Comparison of ENCODE assay signal across 14 cellular contexts in genomic region chr7:102473271-102473991, GRCh38. TPM values are rescaled to one million over a fixed set of nuclear protein-coding genes. Genes with fewer than 3 reads are reported as not detected.
DNase-seq lines count a peak whose midpoint lies in the region; ATAC-seq, FAIRE-seq and TF ChIP-seq lines count a peak whose summit lies in the region.
"Had no signal": no experiment of that assay in that cellular context is flagged by ENCODE, and none has a peak within 500 bp of the region (broad histone marks: within the 10 kb centered on the region; RNA-seq: fewer than 3 reads in every experiment).

No MANE protein-coding gene starts in this region.

- no peaks in the 10 kb centered on the region for H3K9me3 ChIP-seq in heart left ventricle
- H3K9me3 ChIP-seq in left ventricle myocardium inferior (replicated peaks), result no peaks in the 10 kb centered on the region
- H3K9me3 ChIP-seq in K562 (replicated peaks; ENCODE audit: control insufficient read depth, insufficient read depth, low read depth, low read length), result no peaks in the 10 kb centered on the region

- no peak for TF ChIP-seq RAD21 in K562 (CRISPR knock-in tag; conservative IDR thresholded peaks at IDR 0.05 in 1 of 2, IDR thresholded peaks at IDR 0.05 in 1 of 2)

- H3K4me2 ChIP-seq in K562 (ENCODE audit: insufficient read depth, low read length), result no peak overlapping the region

- no peak overlapping the region for H2AFZ ChIP-seq in K562 (ENCODE audit: low read depth, low read length)

- no peak for TF ChIP-seq EP300 in K562 (IDR thresholded peaks at IDR 0.05; ENCODE audit: low read length)

- H3K79me2 ChIP-seq in K562 (ENCODE audit: control insufficient read depth, insufficient read depth, low read length), result no peaks in the 10 kb centered on the region; the same call in 2 of the 3 replicates

- H3K27me3 ChIP-seq in heart left ventricle, result no peaks in the 10 kb centered on the region
- no peaks in the 10 kb centered on the region for H3K27me3 ChIP-seq in left ventricle myocardium inferior (ENCODE audit: low read depth)
- no peaks in the 10 kb centered on the region for H3K27me3 ChIP-seq in K562 (ENCODE audit: control insufficient read depth in 2 of 2, insufficient read depth in 2 of 2, low read length in 2 of 2)

- H3K9me1 ChIP-seq in K562 (ENCODE audit: control insufficient read depth, insufficient read depth, low read length), result no peaks in the 10 kb centered on the region

- H3K9ac ChIP-seq in K562 (ENCODE audit: insufficient read depth in 1 of 2, low read depth in 2 of 2, low read length in 2 of 2), result peak overlapping the region in 1 of 2 experiments; percentile 68; a peak in 2 of 4 replicates

- peaks cover 0 to 3% (median 0%) of the 10 kb centered on the region in 12 donors for H3K4me1 ChIP-seq in heart left ventricle
- H3K4me1 ChIP-seq in left ventricle myocardium inferior, result peaks cover 4% of the 10 kb centered on the region
- H3K4me1 ChIP-seq in K562 (replicated peaks in 1 of 2; ENCODE audit: control insufficient read depth in 2 of 2, insufficient read depth in 2 of 2, low read length in 2 of 2), result peaks cover 0 to 36% of the 10 kb centered on the region in 2 experiments; a peak in 3 of 5 replicates

- intact Hi-C loops in heart left ventricle (cut with DNase I) (no loop called here), left ventricle myocardium inferior (cut with micrococcal nuclease) (no loop called here), K562 (cut with micrococcal nuclease) (no loop called here)

- BruUV-seq in K562 (replicated peaks; lab: Mats Ljungman, UMichigan), result TSS peak; percentile 16

- CTCF ChIA-PET in K562 (lab: Yijun Ruan, JAX; ENCODE audit: low intra/inter-chr PET ratio), result no interaction called here

- TF ChIP-seq CTCF in heart left ventricle (IDR thresholded peaks at IDR 0.05) (no peak), left ventricle myocardium inferior (IDR thresholded peaks at IDR 0.05; ENCODE audit: borderline replicate concordance) (no peak), K562 (IDR thresholded peaks at IDR 0.05 in 2 of 3, conservative IDR thresholded peaks at IDR 0.05 in 1 of 3; ENCODE audit: insufficient read depth in 2 of 3, low read depth in 1 of 3, low read length in 3 of 3) (no peak)

- POLR2A ChIA-PET in K562 (lab: Yijun Ruan, JAX), result interaction anchor here (0.6 to 1.6 kb wide), 2 partner anchors 9 to 174 kb away, joined by 3 to 4 read pairs; partner anchors contain the start of gene ALKBH4

- H4K20me1 ChIP-seq in K562 (replicated peaks; ENCODE audit: control insufficient read depth, insufficient read depth, low read length), result peaks cover 3% of the 10 kb centered on the region; the same call in 1 of the 2 replicates

- H3K36me3 ChIP-seq in heart left ventricle, result peaks cover 0 to 43% (median 28%) of the 10 kb centered on the region in 9 donors
- H3K36me3 ChIP-seq in left ventricle myocardium inferior, result peaks cover 27% of the 10 kb centered on the region
- peaks cover 51% of the 10 kb centered on the region; the same call in 2 of the 3 replicates for H3K36me3 ChIP-seq in K562 (ENCODE audit: control insufficient read depth, insufficient read depth, low read length)

- no peak overlapping the region for H3K27ac ChIP-seq in heart left ventricle
- H3K27ac ChIP-seq in left ventricle myocardium inferior (replicated peaks), result no peak overlapping the region
- H3K27ac ChIP-seq in K562 (ENCODE audit: extremely low read depth, low read depth, low read length), result no peak overlapping the region
- H3K27ac ChIP-seq in temporal lobe (ENCODE audit: low read depth, low read length), result peak overlapping the region; percentile 4
- H3K27ac ChIP-seq: HL-60 had no signal

- 81 to 85% (median 85%) methylated on average over 22 to 23 of the region's 23 CpGs for WGBS in heart left ventricle, 4 donors
- 84% methylated on average over 22 of the region's 23 CpGs for WGBS in K562 (ENCODE audit: insufficient coverage, low coverage, missing lambda C conversion rate)

- TF ChIP-seq POLR2A in heart left ventricle (IDR thresholded peaks at IDR 0.05) (no peak), K562 (conservative IDR thresholded peaks at IDR 0.05) (peak; percentile 43)

- H3K4me3 ChIP-seq in heart left ventricle, result no peak overlapping the region
- H3K4me3 ChIP-seq in left ventricle myocardium inferior, result no peak overlapping the region
- H3K4me3 ChIP-seq in K562, result no peak overlapping the region

- no peak for ATAC-seq in heart left ventricle
- no peak for ATAC-seq in K562
- no peak for ATAC-seq in HG02938 (IDR thresholded peaks at IDR 0.05; ENCODE audit: unreplicated experiment)

- DNase-seq in heart left ventricle, result peak; percentile 3 to 55 (median 12)
- DNase-seq in left ventricle myocardium inferior, result no peak
- no peak for DNase-seq in K562 (ENCODE audit: extremely low read depth in 1 of 4, low spot score in 3 of 4)
- DNase-seq in medulla oblongata (ENCODE audit: extremely low spot score), result peak; percentile 41
- no peak for DNase-seq in NCI-H2171 treated with DMSO at 0.1 percent for 48 hours (lab: John Stamatoyannopoulos, UW)
- DNase-seq in RKO (ENCODE audit: low spot score), result no peak
- DNase-seq: islet precursor cell; Kasumi-1; NCI-H1436; NCI-H345; stimulated activated CD4-positive, alpha-beta T cell treated with anti-CD3 and anti-CD28 coated beads, Interleukin-1b, Interleukin-23, amount 100 ng/mL, for 48 hours had no signal

- FAIRE-seq in K562 (lab: Jason Lieb, UNC), result no peak

- in situ Hi-C loops in K562 (cut with MboI), result loop anchor here (25.0 kb wide), 2 partner anchors 89 to 189 kb away; partner anchors contain the start of genes POLR2J2, POLR2J3, SPDYE2 and SPDYE2B

RNA-seq across cellular contexts. Expression of gene POLR2J, which starts 5.3 kb away (rescaled TPM):
- total RNA-seq in heart left ventricle, result 10 to 100 TPM; 34.4 to 72.9 (median 47.4) TPM
- polyA plus RNA-seq in heart left ventricle, result 100 to 1,000 TPM in 1 of 2 donors, 10 to 100 TPM in 1; 86.3 to 227 TPM
- total RNA-seq in left ventricle myocardium inferior, result 55.8 TPM
- total RNA-seq in K562 (2011; cell fraction: chromatin; rRNA removed; ENCODE audit: low replicate concordance), result 11.0 and 31.6 TPM in 2 replicates
- 83.9 and 98.7 TPM in 2 replicates for total RNA-seq in K562 (2011; cell fraction: nucleolus; rRNA removed)
- total RNA-seq in K562 (2011; cell fraction: nucleoplasm; rRNA removed), result 48.7 and 61.8 TPM in 2 replicates
- total RNA-seq in K562 (2014; rRNA removed), result 132 and 160 TPM in 2 replicates
- 70.3 and 80.8 TPM in 2 replicates for total RNA-seq in K562 (2014; rRNA removed; fragmentation: Illumina TruSeq; extraction: Trizol)
- total RNA-seq in K562 (2015; rRNA removed; fragmentation: Illumina TruSeq; extraction: Trizol), result 141 TPM in 2 replicates
- total RNA-seq in K562 (2021), result 97.8 and 104 TPM in 2 replicates
- polyA plus RNA-seq in K562 (2011; rRNA removed), result 84.6 and 113 TPM in 2 replicates
- 138 and 266 TPM in 2 replicates for polyA plus RNA-seq in K562 (2011; cell fraction: cytosol; rRNA removed)
- polyA plus RNA-seq in K562 (2011; cell fraction: nucleus; rRNA removed), result 45.6 and 63.7 TPM in 2 replicates
- 130 and 185 TPM in 2 replicates for polyA plus RNA-seq in K562 (2012)
- 220 and 231 TPM in 2 replicates for polyA plus RNA-seq in K562 (2014; fragmentation: Illumina TruSeq; extraction: Trizol)
- 10 to 100 TPM; 32.3 to 85.8 TPM for polyA plus RNA-seq in K562 (2014; fragmentation: Nextera tagmentation; extraction: Ambion mirVana)
- 175 and 180 TPM in 2 replicates for polyA plus RNA-seq in K562 (2014; rRNA removed)
- polyA minus RNA-seq in K562 (2011; rRNA and poly(A)+ RNA removed), result 17.4 and 27.2 TPM in 2 replicates
- 16.4 and 17.5 TPM in 2 replicates for polyA minus RNA-seq in K562 (2011; cell fraction: cytosol; rRNA and poly(A)+ RNA removed)
- 51.5 and 65.8 TPM in 2 replicates for polyA minus RNA-seq in K562 (2011; cell fraction: nucleus; rRNA and poly(A)+ RNA removed)
- 7.9 TPM for total RNA-seq in temporal lobe

RNA-seq across cellular contexts. Expression of gene LRWD1, which starts 8.6 kb away (rescaled TPM):
- total RNA-seq in heart left ventricle (10 to 100 TPM in 4 of 9 donors, 1 to 10 TPM in 5; 7.6 to 24.9 (median 9.7) TPM), left ventricle myocardium inferior (11.2 TPM), K562 (2014; rRNA removed) (51.2 and 62.4 TPM in 2 replicates), K562 (2014; rRNA removed; fragmentation: Illumina TruSeq; extraction: Trizol) (14.1 and 21.3 TPM in 2 replicates), K562 (2015; rRNA removed; fragmentation: Illumina TruSeq; extraction: Trizol) (38.3 and 38.5 TPM in 2 replicates), K562 (2021) (64.7 and 66.0 TPM in 2 replicates), temporal lobe (48.4 TPM)
- polyA plus RNA-seq in heart left ventricle (10 to 100 TPM in 1 of 2 donors, 1 to 10 TPM in 1; 4.7 to 26.4 TPM), K562 (2011; rRNA removed) (25.8 and 28.5 TPM in 2 replicates), K562 (2014; fragmentation: Illumina TruSeq; extraction: Trizol) (33.2 and 52.4 TPM in 2 replicates), K562 (2014; fragmentation: Nextera tagmentation; extraction: Ambion mirVana) (under 1 TPM; 0.61 to 0.78 TPM), K562 (2014; rRNA removed) (64.8 and 65.7 TPM in 2 replicates)
- total RNA-seq in K562 (2011; cell fraction: chromatin; rRNA removed; ENCODE audit: low replicate concordance), result 20.9 and 70.7 TPM in 2 replicates
- 74.0 and 78.4 TPM in 2 replicates for total RNA-seq in K562 (2011; cell fraction: nucleolus; rRNA removed)
- 23.7 and 31.9 TPM in 2 replicates for total RNA-seq in K562 (2011; cell fraction: nucleoplasm; rRNA removed)
- polyA plus RNA-seq in K562 (2011; cell fraction: cytosol; rRNA removed), result 21.8 and 77.0 TPM in 2 replicates
- 35.4 and 76.1 TPM in 2 replicates for polyA plus RNA-seq in K562 (2011; cell fraction: nucleus; rRNA removed)
- polyA plus RNA-seq in K562 (2012), result 42.1 and 48.6 TPM in 2 replicates
- 11.1 and 23.2 TPM in 2 replicates for polyA minus RNA-seq in K562 (2011; rRNA and poly(A)+ RNA removed)
- 28.3 and 46.6 TPM in 2 replicates for polyA minus RNA-seq in K562 (2011; cell fraction: cytosol; rRNA and poly(A)+ RNA removed)
- polyA minus RNA-seq in K562 (2011; cell fraction: nucleus; rRNA and poly(A)+ RNA removed), result 19.7 and 29.1 TPM in 2 replicates

RNA-seq across cellular contexts. Expression of gene ALKBH4, which starts 8.8 kb away (rescaled TPM):
- total RNA-seq in heart left ventricle, result 10 to 100 TPM in 2 of 9 donors, 1 to 10 TPM in 7; 4.9 to 19.4 (median 6.5) TPM
- polyA plus RNA-seq in heart left ventricle, result 1 to 10 TPM; 6.8 to 7.9 TPM
- 6.0 TPM for total RNA-seq in left ventricle myocardium inferior
- 4.3 and 16.0 TPM in 2 replicates for total RNA-seq in K562 (2011; cell fraction: chromatin; rRNA removed; ENCODE audit: low replicate concordance)
- total RNA-seq in K562 (2011; cell fraction: nucleolus; rRNA removed), result 9.1 and 10.8 TPM in 2 replicates
- 6.9 and 7.2 TPM in 2 replicates for total RNA-seq in K562 (2011; cell fraction: nucleoplasm; rRNA removed)
- 21.4 and 41.5 TPM in 2 replicates for total RNA-seq in K562 (2014; rRNA removed)
- 5.7 and 7.2 TPM in 2 replicates for total RNA-seq in K562 (2014; rRNA removed; fragmentation: Illumina TruSeq; extraction: Trizol)
- total RNA-seq in K562 (2015; rRNA removed; fragmentation: Illumina TruSeq; extraction: Trizol), result 13.5 and 15.2 TPM in 2 replicates
- 18.5 and 19.6 TPM in 2 replicates for total RNA-seq in K562 (2021)
- 4.6 and 4.7 TPM in 2 replicates for polyA plus RNA-seq in K562 (2011; rRNA removed)
- polyA plus RNA-seq in K562 (2011; cell fraction: cytosol; rRNA removed), result 6.4 and 21.6 TPM in 2 replicates
- polyA plus RNA-seq in K562 (2011; cell fraction: nucleus; rRNA removed), result 3.5 and 6.3 TPM in 2 replicates
- 10.7 and 13.3 TPM in 2 replicates for polyA plus RNA-seq in K562 (2012)
- 7.1 and 10.0 TPM in 2 replicates for polyA plus RNA-seq in K562 (2014; fragmentation: Illumina TruSeq; extraction: Trizol)
- 10 to 100 TPM in 1 of 2 experiments, 1 to 10 TPM in 1; 6.7 to 11.8 TPM for polyA plus RNA-seq in K562 (2014; fragmentation: Nextera tagmentation; extraction: Ambion mirVana)
- 13.8 and 18.1 TPM in 2 replicates for polyA plus RNA-seq in K562 (2014; rRNA removed)
- polyA minus RNA-seq in K562 (2011; rRNA and poly(A)+ RNA removed), result 1.5 and 2.0 TPM in 2 replicates
- 3.6 and 6.6 TPM in 2 replicates for polyA minus RNA-seq in K562 (2011; cell fraction: cytosol; rRNA and poly(A)+ RNA removed)
- polyA minus RNA-seq in K562 (2011; cell fraction: nucleus; rRNA and poly(A)+ RNA removed), result 3.4 and 3.9 TPM in 2 replicates
- 11.3 TPM for total RNA-seq in temporal lobe

RNA-seq across cellular contexts. Expression of gene ORAI2, which starts 40.1 kb away (rescaled TPM):
- 10 to 100 TPM in 2 of 9 donors, 1 to 10 TPM in 7; 1.9 to 22.0 (median 4.8) TPM for total RNA-seq in heart left ventricle
- polyA plus RNA-seq in heart left ventricle, result 10 to 100 TPM in 1 of 2 donors, 1 to 10 TPM in 1; 1.1 to 10.6 TPM
- 2.6 TPM for total RNA-seq in left ventricle myocardium inferior
- 18.4 and 52.2 TPM in 2 replicates for total RNA-seq in K562 (2011; cell fraction: chromatin; rRNA removed; ENCODE audit: low replicate concordance)
- total RNA-seq in K562 (2011; cell fraction: nucleolus; rRNA removed), result 30.3 and 37.7 TPM in 2 replicates
- total RNA-seq in K562 (2011; cell fraction: nucleoplasm; rRNA removed), result 25.7 and 31.2 TPM in 2 replicates
- total RNA-seq in K562 (2014; rRNA removed), result 18.3 and 23.1 TPM in 2 replicates
- 4.0 and 4.1 TPM in 2 replicates for total RNA-seq in K562 (2014; rRNA removed; fragmentation: Illumina TruSeq; extraction: Trizol)
- total RNA-seq in K562 (2015; rRNA removed; fragmentation: Illumina TruSeq; extraction: Trizol), result 9.0 and 9.2 TPM in 2 replicates
- 23.5 and 27.7 TPM in 2 replicates for total RNA-seq in K562 (2021)
- 14.3 and 16.0 TPM in 2 replicates for polyA plus RNA-seq in K562 (2011; rRNA removed)
- polyA plus RNA-seq in K562 (2011; cell fraction: cytosol; rRNA removed), result 32.8 and 91.3 TPM in 2 replicates
- polyA plus RNA-seq in K562 (2011; cell fraction: nucleus; rRNA removed), result 5.5 and 11.5 TPM in 2 replicates
- 34.3 and 36.5 TPM in 2 replicates for polyA plus RNA-seq in K562 (2012)
- 7.7 and 18.6 TPM in 2 replicates for polyA plus RNA-seq in K562 (2014; fragmentation: Illumina TruSeq; extraction: Trizol)
- polyA plus RNA-seq in K562 (2014; fragmentation: Nextera tagmentation; extraction: Ambion mirVana), result 1 to 10 TPM; 1.1 to 2.0 TPM
- 16.7 and 18.9 TPM in 2 replicates for polyA plus RNA-seq in K562 (2014; rRNA removed)
- polyA minus RNA-seq in K562 (2011; rRNA and poly(A)+ RNA removed), result 11.4 and 21.4 TPM in 2 replicates
- polyA minus RNA-seq in K562 (2011; cell fraction: cytosol; rRNA and poly(A)+ RNA removed), result 35.3 and 38.1 TPM in 2 replicates
- polyA minus RNA-seq in K562 (2011; cell fraction: nucleus; rRNA and poly(A)+ RNA removed), result 4.0 and 4.6 TPM in 2 replicates
- total RNA-seq in temporal lobe, result 23.6 TPM

RNA-seq across cellular contexts. Expression of gene RASA4B, which starts 44.1 kb away (rescaled TPM):
- total RNA-seq in heart left ventricle (10 to 100 TPM in 2 of 9 donors, 1 to 10 TPM in 7; 3.3 to 28.1 (median 7.1) TPM), left ventricle myocardium inferior (5.7 TPM), K562 (2014; rRNA removed) (0.73 and 1.8 TPM in 2 replicates), K562 (2014; rRNA removed; fragmentation: Illumina TruSeq; extraction: Trizol) (0.19 and 0.69 TPM in 2 replicates), K562 (2015; rRNA removed; fragmentation: Illumina TruSeq; extraction: Trizol) (0.94 and 1.4 TPM in 2 replicates), K562 (2021) (2.9 and 3.5 TPM in 2 replicates), temporal lobe (7.1 TPM)
- polyA plus RNA-seq in heart left ventricle (1 to 10 TPM; 2.7 to 3.2 TPM), K562 (2011; rRNA removed) (1.5 and 3.3 TPM in 2 replicates), K562 (2014; fragmentation: Illumina TruSeq; extraction: Trizol) (1.5 and 2.6 TPM in 2 replicates), K562 (2014; fragmentation: Nextera tagmentation; extraction: Ambion mirVana) (under 1 TPM in 1 of 2 experiments, not detected in 1; 0.01 TPM), K562 (2014; rRNA removed) (2.4 and 2.5 TPM in 2 replicates)
- total RNA-seq in K562 (2011; cell fraction: chromatin; rRNA removed; ENCODE audit: low replicate concordance), result 12.1 and 23.0 TPM in 2 replicates
- total RNA-seq in K562 (2011; cell fraction: nucleolus; rRNA removed), result 8.4 and 13.2 TPM in 2 replicates
- total RNA-seq in K562 (2011; cell fraction: nucleoplasm; rRNA removed), result 11.2 and 14.5 TPM in 2 replicates
- 2.1 and 2.8 TPM in 2 replicates for polyA plus RNA-seq in K562 (2011; cell fraction: cytosol; rRNA removed)
- polyA plus RNA-seq in K562 (2011; cell fraction: nucleus; rRNA removed), result 13.0 and 14.1 TPM in 2 replicates
- polyA plus RNA-seq in K562 (2012), result 3.9 and 6.8 TPM in 2 replicates
- 1.4 and 1.6 TPM in 2 replicates for polyA minus RNA-seq in K562 (2011; rRNA and poly(A)+ RNA removed)
- polyA minus RNA-seq in K562 (2011; cell fraction: cytosol; rRNA and poly(A)+ RNA removed), result 2.8 TPM in 1 of 2 replicates, not detected in the other
- polyA minus RNA-seq in K562 (2011; cell fraction: nucleus; rRNA and poly(A)+ RNA removed), result 2.6 and 3.1 TPM in 2 replicates

Comparison
In these comparisons a context has a peak if more than half of its experiments do, and no peak if none do; other contexts are left out.
1. DNase-seq: peak in heart left ventricle (5 of 5) and medulla oblongata (single experiment); none in left ventricle myocardium inferior (single experiment), K562 (0 of 4), NCI-H2171 treated with DMSO at 0.1 percent for 48 hours (single experiment) and RKO (single experiment).